24 cellular contexts compared by ENCODE assay signal in genomic region chr10:132844069-132844809, GRCh38. TPM values are rescaled to one million over a fixed set of nuclear protein-coding genes. Genes with fewer than 3 reads are reported as not detected.
DNase-seq lines count a peak whose midpoint lies in the region; ATAC-seq and TF ChIP-seq lines count a peak whose summit lies in the region.
"Had no signal": no experiment of that assay in that cellular context is flagged by ENCODE, and none has a peak within 500 bp of the region (broad histone marks: within the 10 kb centered on the region; RNA-seq: fewer than 3 reads in every experiment).

No MANE protein-coding gene starts in this region.

- H3K4me3 ChIP-seq in lower lobe of right lung (no peak overlapping the region), neural progenitor cell (no peak overlapping the region)
- H3K4me3 ChIP-seq: BLaER1 treated with 17β-estradiol and CSF1 and Interleukin-3, amounts not matched to agents 10 nM and 100 nM; PC-9 had no signal

- no peak for ATAC-seq in lower lobe of right lung

- H3K9ac ChIP-seq in neural progenitor cell = no peak overlapping the region
- H3K9ac ChIP-seq: BLaER1 treated with 17β-estradiol and CSF1 and Interleukin-3, amounts not matched to agents 10 nM and 100 nM had no signal

- no peaks in the 10 kb centered on the region for H3K36me3 ChIP-seq in lower lobe of right lung
- H3K36me3 ChIP-seq in neural progenitor cell = no peaks in the 10 kb centered on the region
- H3K36me3 ChIP-seq: BLaER1 treated with 17β-estradiol and CSF1 and Interleukin-3, amounts not matched to agents 10 nM and 100 nM had no signal

- no peak for TF ChIP-seq CTCF in chondrocyte (IDR thresholded peaks at IDR 0.05)
- no peak for TF ChIP-seq CTCF in type B pancreatic cell (conservative IDR thresholded peaks at IDR 0.05)
- no peak for TF ChIP-seq CTCF in lower lobe of right lung (IDR thresholded peaks at IDR 0.05)
- TF ChIP-seq CTCF in neural progenitor cell (IDR thresholded peaks at IDR 0.05) = no peak

- H3K27ac Mint-ChIP-seq in chondrocyte (ENCODE audit: unreplicated experiment) = no peak overlapping the region
- no peak overlapping the region for H3K27ac Mint-ChIP-seq in type B pancreatic cell
- no peak overlapping the region for H3K27ac Mint-ChIP-seq in neural progenitor cell
- H3K27ac Mint-ChIP-seq: CD8-positive, alpha-beta memory T cell had no signal

- intact Hi-C loops in lower lobe of right lung (cut with DNase I) = no loop called here

- H2AFZ ChIP-seq in neural progenitor cell (replicated peaks) = no peak overlapping the region
- H2AFZ ChIP-seq: PC-9 had no signal

- H3K9me3 ChIP-seq in lower lobe of right lung (peaks cover 9% of the 10 kb centered on the region), neural progenitor cell (ENCODE audit: low read depth) (peaks cover 8% of the 10 kb centered on the region)

- H3K4me2 ChIP-seq in neural progenitor cell = no peak overlapping the region
- H3K4me2 ChIP-seq: PC-9 had no signal

- H3K4me3 Mint-ChIP-seq in chondrocyte (ENCODE audit: unreplicated experiment) = no peak overlapping the region
- no peak overlapping the region for H3K4me3 Mint-ChIP-seq in type B pancreatic cell
- no peak overlapping the region for H3K4me3 Mint-ChIP-seq in neural progenitor cell
- H3K4me3 Mint-ChIP-seq: CD8-positive, alpha-beta memory T cell had no signal

- peaks cover 36% of the 10 kb centered on the region for H3K27me3 ChIP-seq in lower lobe of right lung (ENCODE audit: low read depth)
- H3K27me3 ChIP-seq in neural progenitor cell = peaks cover 11% of the 10 kb centered on the region

- no peaks in the 10 kb centered on the region for H3F3A ChIP-seq in neural progenitor cell (ENCODE audit: low read depth)

- peaks cover 3% of the 10 kb centered on the region for H3K36me3 Mint-ChIP-seq in chondrocyte (ENCODE audit: low read depth)
- peaks cover 5% of the 10 kb centered on the region for H3K36me3 Mint-ChIP-seq in type B pancreatic cell
- H3K36me3 Mint-ChIP-seq in neural progenitor cell = no peaks in the 10 kb centered on the region

- H3K79me2 ChIP-seq in neural progenitor cell (ENCODE audit: low read depth) = no peaks in the 10 kb centered on the region

- H3K9me3 Mint-ChIP-seq in chondrocyte (ENCODE audit: low read depth) = peaks cover 12% of the 10 kb centered on the region
- peaks cover 7% of the 10 kb centered on the region for H3K9me3 Mint-ChIP-seq in type B pancreatic cell
- H3K9me3 Mint-ChIP-seq in neural progenitor cell = peaks cover 12% of the 10 kb centered on the region

- H4K20me1 ChIP-seq in neural progenitor cell (ENCODE audit: low read depth) = no peaks in the 10 kb centered on the region
- H4K20me1 ChIP-seq: BLaER1 treated with 17β-estradiol and CSF1 and Interleukin-3, amounts not matched to agents 10 nM and 100 nM had no signal

- no peak overlapping the region for H3K27ac ChIP-seq in lower lobe of right lung
- H3K27ac ChIP-seq in neural progenitor cell = no peak overlapping the region
- H3K27ac ChIP-seq: BLaER1 treated with 17β-estradiol and CSF1 and Interleukin-3, amounts not matched to agents 10 nM and 100 nM; PC-9 had no signal

- H3K4me1 ChIP-seq in lower lobe of right lung (no peaks in the 10 kb centered on the region), neural progenitor cell (no peaks in the 10 kb centered on the region)

- H3K27me3 Mint-ChIP-seq in chondrocyte (ENCODE audit: low read depth) (peaks cover 38% of the 10 kb centered on the region), type B pancreatic cell (peaks cover 29% of the 10 kb centered on the region), neural progenitor cell (ENCODE audit: insufficient read depth, low read depth) (peaks cover 15% of the 10 kb centered on the region)

- DNase-seq in activated CD8-positive, alpha-beta memory T cell treated with anti-CD3 and anti-CD28 coated beads for 24 hours = peak; percentile 46
- DNase-seq in activated CD8-positive, alpha-beta memory T cell treated with anti-CD3 and anti-CD28 coated beads, Interleukin-2, amount 50 U/mL, for 4 hours = no peak
- DNase-seq in chondrocyte (ENCODE audit: low spot score) (peak; percentile 88), mesenteric fat pad (ENCODE audit: low spot score) (peak; percentile 83), type B pancreatic cell (ENCODE audit: extremely low spot score, unreplicated experiment) (peak; percentile 57), lower lobe of right lung (no peak), neural progenitor cell (ENCODE audit: low spot score) (no peak)
- DNase-seq in activated naive CD4-positive, alpha-beta T cell (lab: John Stamatoyannopoulos, UW) = no peak
- DNase-seq: 8988T; CD8-positive, alpha-beta memory T cell; GDM1; KG1; NCI-H1092 treated with DMSO at 0.1 percent for 48 hours; NCI-H1436 treated with DMSO at 0.1 percent for 48 hours; NCI-H1930; NCI-H226; NCI-H510A treated with DMSO at 0.1 percent for 48 hours; NCI-H748 treated with DMSO at 0.1 percent for 48 hours; PC-9; RPMI8226; SIG-M5 had no signal

- H3K4me1 Mint-ChIP-seq in chondrocyte (ENCODE audit: low read depth) (peaks cover 5% of the 10 kb centered on the region), type B pancreatic cell (ENCODE audit: unreplicated experiment) (peaks cover 6% of the 10 kb centered on the region), neural progenitor cell (peaks cover 12% of the 10 kb centered on the region)

RNA-seq across cellular contexts. Expression of gene NKX6-2, which starts 58.3 kb away (rescaled TPM):
- total RNA-seq in chondrocyte (not detected in 3 replicates), mesenteric fat pad (not detected), type B pancreatic cell (ENCODE audit: low replicate concordance) (0.14 and 0.26 TPM in 2 replicates), lower lobe of right lung (not detected), neural progenitor cell (ENCODE audit: low replicate concordance) (not detected in 2 replicates)
- total RNA-seq: CD8-positive, alpha-beta memory T cell; H1; HT1080; PC-9 had no signal

Comparison
In these comparisons a context has a peak if more than half of its experiments do, and no peak if none do; other contexts are left out.
1. DNase-seq: peak in activated CD8-positive, alpha-beta memory T cell treated with anti-CD3 and anti-CD28 coated beads for 24 hours (single experiment), chondrocyte (single experiment), mesenteric fat pad (single experiment) and type B pancreatic cell (single experiment); none in activated CD8-positive, alpha-beta memory T cell treated with anti-CD3 and anti-CD28 coated beads, Interleukin-2, amount 50 U/mL, for 4 hours (single experiment), lower lobe of right lung (single experiment), activated naive CD4-positive, alpha-beta T cell (0 of 4) and neural progenitor cell (single experiment).